Comparison of ENCODE assay signal across 8 cellular contexts in the genomic region with DNA sequence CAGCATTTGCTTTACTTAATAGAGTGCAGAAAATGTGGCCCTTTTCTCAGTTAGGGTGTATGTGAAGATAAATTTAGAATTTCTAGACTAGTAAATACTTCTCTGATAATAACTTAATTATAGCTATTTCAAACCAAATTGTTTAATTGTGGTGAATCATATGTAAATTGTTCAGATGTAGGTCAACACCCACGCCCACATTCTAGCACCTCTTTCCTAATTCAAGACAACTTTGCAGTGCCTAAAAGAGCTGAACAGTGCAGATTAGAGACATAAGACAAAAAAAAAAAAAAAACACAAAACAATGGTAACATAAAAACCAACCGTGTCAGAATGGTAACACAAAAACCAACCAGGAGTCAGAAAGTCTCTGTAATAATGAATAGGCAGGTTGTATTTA.
"Had no signal": no experiment of that assay in that cellular context is flagged by ENCODE, and none has a peak within 500 bp of the region (broad histone marks: within the 10 kb centered on the region; RNA-seq: fewer than 3 reads in every experiment).

No MANE protein-coding gene starts in this region.

- H3K27ac ChIP-seq: HL-60 had no signal

- ATAC-seq: HepG2, K562 had no signal

- H3K4me3 ChIP-seq: K562 had no signal

- FAIRE-seq: HepG2, HTR-8/SVneo, K562 had no signal

- H3K27me3 Mint-ChIP-seq: IgD-negative memory B cell had no signal

- DNase-seq: IMR-90, KBM-7, KG1 had no signal

- H3K4me3 Mint-ChIP-seq: IgD-negative memory B cell had no signal

- H3K4me1 Mint-ChIP-seq: IgD-negative memory B cell had no signal

- H3K36me3 Mint-ChIP-seq: IgD-negative memory B cell had no signal

- H3K27ac Mint-ChIP-seq: IgD-negative memory B cell had no signal
